ENCODE assay signal across 8 cellular contexts in the genomic region with DNA sequence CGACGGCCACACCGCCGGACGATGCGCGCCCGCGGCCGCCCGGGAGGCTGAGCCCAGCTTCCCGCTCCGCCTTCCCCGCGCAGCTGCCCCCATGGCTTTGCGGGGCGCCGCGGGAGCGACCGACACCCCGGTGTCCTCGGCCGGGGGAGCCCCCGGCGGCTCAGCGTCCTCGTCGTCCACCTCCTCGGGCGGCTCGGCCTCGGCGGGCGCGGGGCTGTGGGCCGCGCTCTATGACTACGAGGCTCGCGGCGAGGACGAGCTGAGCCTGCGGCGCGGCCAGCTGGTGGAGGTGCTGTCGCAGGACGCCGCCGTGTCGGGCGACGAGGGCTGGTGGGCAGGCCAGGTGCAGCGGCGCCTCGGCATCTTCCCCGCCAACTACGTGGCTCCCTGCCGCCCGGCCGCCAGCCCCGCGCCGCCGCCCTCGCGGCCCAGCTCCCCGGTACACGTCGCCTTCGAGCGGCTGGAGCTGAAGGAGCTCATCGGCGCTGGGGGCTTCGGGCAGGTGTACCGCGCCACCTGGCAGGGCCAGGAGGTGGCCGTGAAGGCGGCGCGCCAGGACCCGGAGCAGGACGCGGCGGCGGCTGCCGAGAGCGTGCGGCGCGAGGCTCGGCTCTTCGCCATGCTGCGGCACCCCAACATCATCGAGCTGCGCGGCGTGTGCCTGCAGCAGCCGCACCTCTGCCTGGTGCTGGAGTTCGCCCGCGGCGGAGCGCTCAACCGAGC. TPM values are rescaled to one million over a fixed set of nuclear protein-coding genes. Genes with fewer than 3 reads are reported as not detected.
A peak's percentile ranks its signal among the peaks of the same experiment; 100 is the strongest.
DNase-seq lines count a peak whose midpoint lies in the region; ATAC-seq and TF ChIP-seq lines count a peak whose summit lies in the region.

No MANE protein-coding gene starts in this region.

- no peak for DNase-seq in BJ (ENCODE audit: low read depth)
- peak; percentile 4 to 71 (median 10) for DNase-seq in T-helper 2 cell
- DNase-seq in cerebellum (ENCODE audit: low spot score), result peak; percentile 35
- DNase-seq in lower lobe of right lung, result peak; percentile 61
- peak; percentile 15 for DNase-seq in stimulated activated naive CD4-positive, alpha-beta T cell treated with Interleukin-2 at 50 U/mL for 16 hours (lab: John Stamatoyannopoulos, UW)
- DNase-seq in OCI-M1 (lab: John Stamatoyannopoulos, UW), result no peak

- intact Hi-C loops in lower lobe of right lung (cut with DNase I), result no loop called here

- CTCF ChIA-PET in BJ (lab: Yijun Ruan, JAX), result no interaction called here

- no peaks in the 10 kb centered on the region for H3K9me3 ChIP-seq in lower lobe of right lung

- peak; percentile 16 for ATAC-seq in GM19025 (IDR thresholded peaks at IDR 0.05; ENCODE audit: low read depth, unreplicated experiment)
- peak; percentile 19 for ATAC-seq in HG03159 (IDR thresholded peaks at IDR 0.05; ENCODE audit: unreplicated experiment)
- ATAC-seq in lower lobe of right lung, result peak; percentile 46 to 60

- peak overlapping the region; percentile 46 for H3K4me3 ChIP-seq in BJ (ENCODE audit: low read depth, low read length)
- peak overlapping the region; percentile 60 for H3K4me3 ChIP-seq in lower lobe of right lung

- POLR2A ChIA-PET in BJ (lab: Charles Lee), result no interaction called here

- H3K36me3 ChIP-seq in BJ (ENCODE audit: control insufficient read depth, insufficient read depth, low read length) (no peaks in the 10 kb centered on the region), lower lobe of right lung (no peaks in the 10 kb centered on the region)

- H3K4me1 ChIP-seq in lower lobe of right lung, result peaks cover 6% of the 10 kb centered on the region

- H3K27me3 ChIP-seq in BJ (ENCODE audit: control insufficient read depth, insufficient read depth, low read length) (peaks cover 10% of the 10 kb centered on the region), lower lobe of right lung (ENCODE audit: low read depth) (peaks cover 3% of the 10 kb centered on the region)

- TF ChIP-seq CTCF in BJ (IDR thresholded peaks at IDR 0.05; ENCODE audit: insufficient read depth, low read depth, low read length) (no peak), lower lobe of right lung (IDR thresholded peaks at IDR 0.05) (no peak)

- peak overlapping the region; percentile 80 for H3K27ac ChIP-seq in lower lobe of right lung

RNA-seq across cellular contexts. Expression of gene MAP3K21, which starts 0.6 kb away (rescaled TPM):
- 0.10 and 0.13 TPM in 2 replicates for polyA plus RNA-seq in BJ (2011; rRNA removed)
- polyA minus RNA-seq in BJ (2011; rRNA and poly(A)+ RNA removed), result 0.10 and 0.19 TPM in 2 replicates
- total RNA-seq in cerebellum, result 8.8 TPM
- 9.2 TPM for total RNA-seq in lower lobe of right lung

RNA-seq across cellular contexts. Expression of gene PCNX2, which starts 32.6 kb away (rescaled TPM):
- polyA plus RNA-seq in BJ (2011; rRNA removed), result 8.5 and 10.1 TPM in 2 replicates
- polyA minus RNA-seq in BJ (2011; rRNA and poly(A)+ RNA removed), result 38.0 and 43.0 TPM in 2 replicates
- total RNA-seq in cerebellum, result 159 TPM
- 11.3 TPM for total RNA-seq in lower lobe of right lung

Comparison
In these comparisons a context has a peak if more than half of its experiments do, and no peak if none do; other contexts are left out.
1. DNase-seq: peak in T-helper 2 cell (5 of 5), cerebellum (single experiment), lower lobe of right lung (single experiment) and stimulated activated naive CD4-positive, alpha-beta T cell treated with Interleukin-2 at 50 U/mL for 16 hours (single experiment); none in BJ (single experiment) and OCI-M1 (single experiment).
2. RNA of gene PCNX2, which starts 32.6 kb away (total RNA-seq): 159 TPM in cerebellum (single experiment); 11.3 TPM in lower lobe of right lung (single experiment); every median in the first group is over 10 times any median in the second.
3. Peak in every context shown above with its lines, with median percentiles within 50 percentile points of each other: ATAC-seq.